In genomic region chr19:10567696-10568443, GRCh38 we compare ENCODE assay signal across 7 cellular contexts. TPM values are rescaled to one million over a fixed set of nuclear protein-coding genes. Genes with fewer than 3 reads are reported as not detected.
A peak's percentile ranks its signal among the peaks of the same experiment; 100 is the strongest.
DNase-seq lines count a peak whose midpoint lies in the region; ATAC-seq, FAIRE-seq and TF ChIP-seq lines count a peak whose summit lies in the region.

No MANE protein-coding gene starts in this region.

- TF ChIP-seq CTCF in Panc1 (IDR thresholded peaks at IDR 0.05) (no peak), esophagus squamous epithelium (IDR thresholded peaks at IDR 0.05) (no peak), retinal pigment epithelial cell (conservative IDR thresholded peaks at IDR 0.05; ENCODE audit: low read depth, low read length) (no peak)

- H3K9me3 ChIP-seq in Panc1 (ENCODE audit: control insufficient read depth, insufficient read depth, low read depth, low read length) (no peaks in the 10 kb centered on the region), esophagus squamous epithelium (no peaks in the 10 kb centered on the region)

- in situ Hi-C loops in Panc1 (cut with HindIII; ENCODE audit: low pct_unique_long_range_greater_than_20kb, low sequenced_read_pairs), result no loop called here

- CTCF ChIA-PET in Panc1 (lab: Charles Lee), result interaction anchor here (0.8 kb wide), 1 partner anchor 51 kb away, joined by 4 read pairs; no protein-coding TSS in a partner anchor

- DNase-seq in GM19239 (ENCODE audit: insufficient read length, low spot score) (no peak), Panc1 (ENCODE audit: low read depth, low spot score) (no peak), esophagus squamous epithelium (lab: John Stamatoyannopoulos, UW) (no peak), retinal pigment epithelial cell (ENCODE audit: low read depth) (no peak), RCC 7860 (ENCODE audit: low spot score) (no peak), activated gamma-delta T cell treated with Interleukin-2 at 50 U/mL for 16 hours (no peak), epidermal melanocyte (ENCODE audit: insufficient read length, low spot score) (no peak)

- BruUV-seq in Panc1 (replicated peaks; lab: Mats Ljungman, UMichigan), result no TSS peak

- POLR2A ChIA-PET in Panc1 (lab: Charles Lee), result interaction anchor here (0.9 kb wide), 1 partner anchor 167 kb away, joined by 3 read pairs; no protein-coding TSS in a partner anchor

- 16 to 28% methylated on average over 5 to 6 of the region's 14 CpGs for WGBS in esophagus squamous epithelium, 2 donors

- H3K36me3 ChIP-seq in Panc1 (ENCODE audit: control insufficient read depth, insufficient read depth, low read length) (no peaks in the 10 kb centered on the region; the same call in 1 of the 2 replicates), esophagus squamous epithelium (peaks cover 0 to 9% (median 0%) of the 10 kb centered on the region in 3 donors)

- no peak for ATAC-seq in Panc1

- FAIRE-seq in GM19239 (lab: Jason Lieb, UNC) (peak; percentile 33), RCC 7860 (lab: Jason Lieb, UNC) (no peak)

- H3K4me3 ChIP-seq in Panc1 (ENCODE audit: low read depth in 2 of 2, low read length in 2 of 2) (peak overlapping the region; percentile 60 to 69), esophagus squamous epithelium (peak overlapping the region; percentile 67 to 97 (median 78)), retinal pigment epithelial cell (ENCODE audit: low read length) (peak overlapping the region; percentile 62)

- TF ChIP-seq POLR2A in esophagus squamous epithelium (IDR thresholded peaks at IDR 0.05), result no peak

- peak overlapping the region; percentile 65 for H3K27ac ChIP-seq in Panc1 (ENCODE audit: low read length)
- peak overlapping the region; percentile 90 to 97 (median 96) for H3K27ac ChIP-seq in esophagus squamous epithelium

- H3K4me1 ChIP-seq in Panc1 (ENCODE audit: control insufficient read depth, insufficient read depth, low read length), result peaks cover 23% of the 10 kb centered on the region
- H3K4me1 ChIP-seq in esophagus squamous epithelium, result peaks cover 33 to 64% (median 40%) of the 10 kb centered on the region in 3 donors

- intact Hi-C loops in Panc1 (cut with micrococcal nuclease; ENCODE audit: unreplicated experiment), result loop anchor here (5.0 kb wide), 1 partner anchor 129 kb away; no protein-coding TSS in a partner anchor
- intact Hi-C loops in esophagus squamous epithelium (cut with DNase I), result loop anchor here (5.0 kb wide), 1 partner anchor 66 kb away; the partner anchor contains the start of gene KEAP1

- no peaks in the 10 kb centered on the region for H3K27me3 ChIP-seq in Panc1 (ENCODE audit: control insufficient read depth, insufficient read depth, low read length)
- H3K27me3 ChIP-seq in esophagus squamous epithelium, result no peaks in the 10 kb centered on the region

RNA-seq across cellular contexts. Expression of gene CDKN2D, which starts 0.9 kb away (rescaled TPM):
- total RNA-seq in Panc1 (2021; ENCODE audit: unreplicated experiment) (7.3 TPM), esophagus squamous epithelium (10 to 100 TPM in 1 of 4 donors, 1 to 10 TPM in 3; 5.1 to 14.4 (median 6.2) TPM)
- polyA plus RNA-seq in Panc1 (2012; ENCODE audit: insufficient read length), result 7.3 TPM

RNA-seq across cellular contexts. Expression of gene KRI1, which starts 2.1 kb away (rescaled TPM):
- total RNA-seq in Panc1 (2021; ENCODE audit: unreplicated experiment) (34.5 TPM), esophagus squamous epithelium (10 to 100 TPM; 18.2 to 30.3 (median 23.9) TPM)
- 48.0 TPM for polyA plus RNA-seq in Panc1 (2012; ENCODE audit: insufficient read length)

RNA-seq across cellular contexts. Expression of gene AP1M2, which starts 19.2 kb away (rescaled TPM):
- total RNA-seq in Panc1 (2021; ENCODE audit: unreplicated experiment) (10.1 TPM), esophagus squamous epithelium (10 to 100 TPM; 24.8 to 67.0 (median 57.1) TPM)
- 7.0 TPM for polyA plus RNA-seq in Panc1 (2012; ENCODE audit: insufficient read length)

RNA-seq across cellular contexts. Expression of gene ATG4D, which starts 24.2 kb away (rescaled TPM):
- 28.0 TPM for total RNA-seq in Panc1 (2021; ENCODE audit: unreplicated experiment)
- polyA plus RNA-seq in Panc1 (2012; ENCODE audit: insufficient read length), result 38.6 TPM
- total RNA-seq in esophagus squamous epithelium, result 10 to 100 TPM; 46.5 to 59.3 (median 51.4) TPM

RNA-seq across cellular contexts. Expression of gene S1PR5, which starts 50.6 kb away (rescaled TPM):
- total RNA-seq in Panc1 (2021; ENCODE audit: unreplicated experiment), result 3.4 TPM
- 3.9 TPM for polyA plus RNA-seq in Panc1 (2012; ENCODE audit: insufficient read length)
- 10 to 100 TPM in 3 of 4 donors, 1 to 10 TPM in 1; 8.9 to 27.2 (median 16.3) TPM for total RNA-seq in esophagus squamous epithelium
